In the genomic region with DNA sequence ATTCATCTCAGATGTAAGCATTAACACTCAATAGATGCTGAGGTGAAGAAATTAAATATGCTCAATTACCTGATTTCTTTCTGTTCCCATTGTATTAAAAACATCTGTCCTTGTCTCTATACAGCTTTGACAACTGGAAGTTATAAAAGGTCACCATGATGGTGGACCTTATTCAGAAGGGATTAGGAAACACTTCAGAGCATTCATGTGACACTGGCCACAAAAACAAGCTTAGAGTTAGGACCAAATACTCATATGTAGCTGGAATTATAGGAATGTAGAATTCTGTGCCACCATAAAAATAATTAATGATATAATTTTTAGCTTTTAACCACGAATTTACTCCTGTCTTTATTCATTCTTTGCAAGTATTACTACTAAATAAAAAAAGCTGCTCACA, we compare ENCODE assay signal across 18 cellular contexts.
DNase-seq lines count a peak whose midpoint lies in the region; ATAC-seq and TF ChIP-seq lines count a peak whose summit lies in the region.
"Had no signal": no experiment of that assay in that cellular context is flagged by ENCODE, and none has a peak within 500 bp of the region (broad histone marks: within the 10 kb centered on the region; RNA-seq: fewer than 3 reads in every experiment).

No MANE protein-coding gene starts in this region.

- no peak for ATAC-seq in HG02623 (IDR thresholded peaks at IDR 0.05; ENCODE audit: unreplicated experiment)
- ATAC-seq in HG03520 (IDR thresholded peaks at IDR 0.05; ENCODE audit: unreplicated experiment), result no peak
- ATAC-seq: PC-3 had no signal

- H3K4me1 ChIP-seq in adipocyte (ENCODE audit: control insufficient read depth, insufficient read depth, low read length), result peaks cover 14% of the 10 kb centered on the region

- DNase-seq in EH (ENCODE audit: low read depth) (peak; percentile 28), adipocyte (ENCODE audit: low read depth) (peak; percentile 23), foreskin melanocyte (peak; percentile 21), retinal pigment epithelial cell (ENCODE audit: low read depth) (peak; percentile 59), coronary artery (ENCODE audit: low spot score) (no peak)
- no peak for DNase-seq in stimulated activated CD4-positive, alpha-beta T cell treated with anti-CD3 and anti-CD28 coated beads, Interleukin-4, amount 100 ng/mL, for 4 hours
- DNase-seq: AML-193, DMS79 treated with DMSO at 0.1 percent for 48 hours, KBM-7, NCI-H1694 treated with DMSO at 0.1 percent for 48 hours, NCI-H2107, NCI-H524, PC-3, RPMI8226, SIG-M5 had no signal

- peaks cover 60% of the 10 kb centered on the region for H3K36me3 ChIP-seq in adipocyte (ENCODE audit: control insufficient read depth, insufficient read depth, low read length, severe bottlenecking)

- no peaks in the 10 kb centered on the region for H3K9me3 ChIP-seq in adipocyte (ENCODE audit: control insufficient read depth, low read length)
- H3K9me3 ChIP-seq: HAP-1 had no signal

- H3K4me3 ChIP-seq in adipocyte (ENCODE audit: low read length) (no peak overlapping the region), retinal pigment epithelial cell (ENCODE audit: low read length) (no peak overlapping the region), coronary artery (no peak overlapping the region)
- H3K4me3 ChIP-seq: HAP-1 had no signal

- H3K9ac ChIP-seq in adipocyte (ENCODE audit: low read length), result no peak overlapping the region

- TF ChIP-seq CTCF in retinal pigment epithelial cell (conservative IDR thresholded peaks at IDR 0.05; ENCODE audit: low read depth, low read length) (no peak), coronary artery (IDR thresholded peaks at IDR 0.05) (no peak)

- H3K27ac ChIP-seq in coronary artery, result no peak overlapping the region

- H3K27me3 ChIP-seq in adipocyte (replicated peaks; ENCODE audit: control insufficient read depth, insufficient read depth, low read length), result no peaks in the 10 kb centered on the region

Comparison
In these comparisons a context has a peak if more than half of its experiments do, and no peak if none do; other contexts are left out.
1. DNase-seq: peak in EH (single experiment), adipocyte (single experiment), foreskin melanocyte (single experiment) and retinal pigment epithelial cell (single experiment); none in coronary artery (single experiment) and stimulated activated CD4-positive, alpha-beta T cell treated with anti-CD3 and anti-CD28 coated beads, Interleukin-4, amount 100 ng/mL, for 4 hours (0 of 2).